Comparison of ENCODE assay signal across 8 cellular contexts in genomic region chr14:44961730-44962572, GRCh38. TPM values are rescaled to one million over a fixed set of nuclear protein-coding genes. Genes with fewer than 3 reads are reported as not detected.
A peak's percentile ranks its signal among the peaks of the same experiment; 100 is the strongest.
DNase-seq lines count a peak whose midpoint lies in the region; ATAC-seq, FAIRE-seq and TF ChIP-seq lines count a peak whose summit lies in the region.

Gene KLHL28, minus strand, starts transcription at chr14:44961947. Its CDS starts 16,019 bp downstream, at chr14:44945928.
Gene TOGARAM1, plus strand, starts transcription at chr14:44962190. Its CDS starts 232 bp downstream, at chr14:44962422.

- H3K9ac ChIP-seq in kidney (ENCODE audit: low read length in 2 of 2): peak within 1 kb of the TSS; percentile 61 to 88

- ATAC-seq in GM19043 (IDR thresholded peaks at IDR 0.05; ENCODE audit: low read depth, unreplicated experiment) (peak; percentile 87), HG03354 (IDR thresholded peaks at IDR 0.05; ENCODE audit: poor library complexity, severe bottlenecking, unreplicated experiment) (peak; percentile 92)
- peak; percentile 96 to 98 for ATAC-seq in activated CD4-positive, CD25-positive, alpha-beta regulatory T cell treated with anti-CD3 and anti-CD28 coated beads, Interleukin-2, amount 50 U/mL, for 24 hours

- DNase-seq in AG20443 (ENCODE audit: low spot score) (peak; percentile 97), NCI-H446 (lab: John Stamatoyannopoulos, UW) (peak; percentile 99), cerebellum (ENCODE audit: low spot score) (peak; percentile 98), kidney (peak; percentile 98)
- DNase-seq in stimulated activated CD4-positive, alpha-beta T cell treated with anti-CD3 and anti-CD28 coated beads, Interleukin-15, amount 100 ng/mL, for 24 hours: peak; percentile 96

- peak within 1 kb of the TSS; percentile 84 to 98 for H3K4me3 ChIP-seq in kidney (ENCODE audit: low read length in 2 of 2)

- peak; percentile 98 for FAIRE-seq in kidney (lab: Jason Lieb, UNC)

- TF ChIP-seq CTCF in kidney (IDR thresholded peaks at IDR 0.05; ENCODE audit: borderline replicate concordance, extremely low read depth, insufficient read depth): no peak

- H3K36me3 ChIP-seq in kidney (ENCODE audit: control insufficient read depth in 1 of 2, insufficient read depth in 2 of 2, low read length in 2 of 2): no peaks in the 10 kb centered on the region

- intact Hi-C loops in kidney (cut with DNase I): no loop called here

- peaks cover 11 to 16% of the 10 kb centered on the region in 2 donors for H3K4me1 ChIP-seq in kidney (ENCODE audit: control insufficient read depth in 1 of 2, insufficient read depth in 1 of 2, low read depth in 1 of 2, low read length in 2 of 2)

- H3K9me3 ChIP-seq in kidney (ENCODE audit: control insufficient read depth in 1 of 2, low read length in 2 of 2): no peaks in the 10 kb centered on the region

- peak within 1 kb of the TSS; percentile 71 to 80 for H3K27ac ChIP-seq in kidney (ENCODE audit: low read depth in 2 of 2, low read length in 2 of 2)

RNA-seq across cellular contexts. Expression of gene KLHL28, which starts in this region (rescaled TPM):
- total RNA-seq in cerebellum (36.3 TPM), kidney (16.3 TPM)
- polyA plus RNA-seq in kidney (ENCODE audit: insufficient read depth, low read depth, low replicate concordance): 1.6 TPM

RNA-seq across cellular contexts. Expression of gene TOGARAM1, which starts in this region (rescaled TPM):
- 53.8 TPM for total RNA-seq in cerebellum
- 25.6 TPM for total RNA-seq in kidney
- polyA plus RNA-seq in kidney (ENCODE audit: insufficient read depth, low read depth, low replicate concordance): 9.5 TPM

Comparison
In these comparisons a context has a peak if more than half of its experiments do, and no peak if none do; other contexts are left out.
1. Peak in every context shown above with its lines: DNase-seq, ATAC-seq, H3K4me3 ChIP-seq and H3K27ac ChIP-seq.